2 cellular contexts compared by ENCODE assay signal in genomic region chr11:124900464-124900863, GRCh38.
TF ChIP-seq lines count a peak whose summit lies in the region.

No MANE protein-coding gene starts in this region.

TF ChIP-seq in A549, 52 proteins besides CTCF, POLR2A, EP300 and RAD21:
- TF ChIP-seq FOSL2 (IDR thresholded peaks at IDR 0.05) = no peak
- 0 out of 2 replicates have a peak, but pooled peaks have one; percentile 26 for TF ChIP-seq FOSL2 (CRISPR knock-in tag; IDR thresholded peaks at IDR 0.05)
- TF ChIP-seq EHF (CRISPR knock-in tag; IDR thresholded peaks at IDR 0.05) = no peak
- no peak for TF ChIP-seq EHMT2 (IDR thresholded peaks at IDR 0.05; ENCODE audit: low read depth)
- no peak for TF ChIP-seq CHD4 (IDR thresholded peaks at IDR 0.05; ENCODE audit: borderline replicate concordance)

TF ChIP-seq in H1, 55 proteins besides CTCF, POLR2A, EP300 and RAD21:
- TF ChIP-seq PHF8 (conservative IDR thresholded peaks at IDR 0.05; ENCODE audit: low read depth, low read length) (no peak), YY1 (IDR thresholded peaks at IDR 0.05; ENCODE audit: low read depth, low read length) (no peak), TAF7 (optimal IDR thresholded peaks at IDR 0.05; ENCODE audit: borderline replicate concordance, low read depth, low read length) (no peak), TBP (IDR thresholded peaks at IDR 0.05; ENCODE audit: low read depth, low read length) (no peak), SAP30 (IDR thresholded peaks at IDR 0.05; ENCODE audit: insufficient read depth, insufficient replicate concordance, low read length) (no peak), BCL11A (IDR thresholded peaks at IDR 0.05; ENCODE audit: low read depth in 2 of 2, low read length in 2 of 2) (no peak)
- TF ChIP-seq, protein P1, sequence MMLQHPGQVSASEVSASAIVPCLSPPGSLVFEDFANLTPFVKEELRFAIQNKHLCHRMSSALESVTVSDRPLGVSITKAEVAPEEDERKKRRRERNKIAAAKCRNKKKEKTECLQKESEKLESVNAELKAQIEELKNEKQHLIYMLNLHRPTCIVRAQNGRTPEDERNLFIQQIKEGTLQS (IDR thresholded peaks at IDR 0.05; ENCODE audit: insufficient read depth, low read depth, low read length) = no peak
